29 cellular contexts compared by ENCODE assay signal in the genomic region with DNA sequence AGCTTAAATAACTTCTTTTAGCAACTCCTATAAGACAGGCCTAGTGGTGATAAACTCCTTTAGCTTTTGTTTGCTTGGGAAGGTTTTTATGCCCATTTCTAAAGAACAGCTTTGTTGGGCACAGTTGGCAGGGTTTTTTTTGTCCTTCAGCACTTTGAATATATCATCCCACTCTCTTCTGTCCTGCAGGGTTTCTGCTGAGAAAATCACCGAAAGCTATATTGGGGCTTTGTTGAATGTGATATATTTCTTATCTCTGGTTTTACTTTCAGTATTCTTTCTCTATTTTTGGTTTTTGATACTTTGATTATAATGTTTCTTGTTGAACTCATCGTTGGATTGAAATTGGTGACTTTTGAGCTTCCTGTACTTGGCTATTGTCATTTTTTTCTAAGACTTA.
"Had no signal": no experiment of that assay in that cellular context is flagged by ENCODE, and none has a peak within 500 bp of the region (broad histone marks: within the 10 kb centered on the region; RNA-seq: fewer than 3 reads in every experiment).

No MANE protein-coding gene starts in this region.

- H3K27ac ChIP-seq: stomach, suprapubic skin, testis, thoracic aorta, thyroid gland, tibial artery, tibial nerve, transverse colon, upper lobe of left lung, upper lobe of right lung, uterus, vagina had no signal

- H3K36me3 ChIP-seq: thyroid gland, transverse colon, upper lobe of left lung, upper lobe of right lung, uterus, vagina had no signal

- H3K27me3 Mint-ChIP-seq: stimulated activated memory B cell treated with anti-CD40 and anti-IgM and Interleukin-4, amounts not matched to agents 10 μg/mL and 1 μg/mL and 100 μg/mL, for 72 hours; stimulated activated naive B cell treated with anti-CD40 and anti-IgM and Interleukin-4, amounts not matched to agents 10 μg/mL and 1 μg/mL and 100 μg/mL, for 72 hours; stimulated activated naive CD8-positive, alpha-beta T cell treated with anti-CD3 and anti-CD28 coated beads, Interleukin-15, amount 100 ng/mL, for 72 hours; stimulated activated naive CD8-positive, alpha-beta T cell treated with anti-CD3 and anti-CD28 coated beads, Interleukin-15, Interleukin-2, amounts not matched to agents 100 ng/mL and 50 ng/mL, for 24 hours; type B pancreatic cell had no signal

- H3K9me3 Mint-ChIP-seq: stimulated activated memory B cell treated with anti-CD40 and anti-IgM and Interleukin-4, amounts not matched to agents 10 μg/mL and 1 μg/mL and 100 μg/mL, for 72 hours had no signal

- H3K4me1 ChIP-seq: stomach, suprapubic skin, testis, thyroid gland, tibial artery, tibial nerve, transverse colon, upper lobe of left lung, upper lobe of right lung, uterus, vagina had no signal

- H3K4me1 Mint-ChIP-seq: stimulated activated effector memory CD8-positive, alpha-beta T cell treated with anti-CD3 and anti-CD28 coated beads, Interleukin-12 subunit alpha, Interleukin-12 subunit beta, amount 100 ng/mL, for 72 hours; stimulated activated memory B cell treated with anti-CD40 and anti-IgM and Interleukin-4, amounts not matched to agents 10 μg/mL and 1 μg/mL and 100 μg/mL, for 72 hours; stimulated activated naive B cell treated with anti-CD40 and anti-IgM and Interleukin-4, amounts not matched to agents 10 μg/mL and 1 μg/mL and 100 μg/mL, for 72 hours; stimulated activated naive CD8-positive, alpha-beta T cell treated with anti-CD3 and anti-CD28 coated beads, Interleukin-15, amount 100 ng/mL, for 72 hours had no signal

- H3K9me3 ChIP-seq: suprapubic skin, testis, thoracic aorta, thyroid gland, transverse colon, upper lobe of right lung, uterus, vagina had no signal

- H3K4me3 ChIP-seq: stomach, suprapubic skin, testis, thoracic aorta, thyroid gland, tibial artery, tibial nerve, transverse colon, upper lobe of left lung, upper lobe of right lung, uterus, vagina had no signal

- ATAC-seq: stimulated activated effector memory CD8-positive, alpha-beta T cell treated with anti-CD3 and anti-CD28 coated beads, Interleukin-12 subunit alpha, Interleukin-12 subunit beta, amount 100 ng/mL, for 72 hours; stimulated activated memory B cell treated with anti-CD40 and anti-IgM and Interleukin-4, amounts not matched to agents 10 μg/mL and 1 μg/mL and 100 μg/mL, for 72 hours; stimulated activated naive B cell treated with anti-CD40 and anti-IgM and Interleukin-4, amounts not matched to agents 10 μg/mL and 1 μg/mL and 100 μg/mL, for 72 hours; stimulated activated naive CD8-positive, alpha-beta T cell treated with anti-CD3 and anti-CD28 coated beads, Interleukin-15, amount 100 ng/mL, for 72 hours; stimulated activated naive CD8-positive, alpha-beta T cell treated with anti-CD3 and anti-CD28 coated beads, Interleukin-15, Interleukin-2, amounts not matched to agents 100 U/mL and 50 U/mL, for 24 hours; upper lobe of right lung had no signal

- H3K36me3 Mint-ChIP-seq: stimulated activated effector memory CD8-positive, alpha-beta T cell treated with anti-CD3 and anti-CD28 coated beads, Interleukin-12 subunit alpha, Interleukin-12 subunit beta, amount 100 ng/mL, for 72 hours; type B pancreatic cell had no signal

- FAIRE-seq: urothelium cell line had no signal

- H3K4me3 Mint-ChIP-seq: stimulated activated effector memory CD8-positive, alpha-beta T cell treated with anti-CD3 and anti-CD28 coated beads, Interleukin-12 subunit alpha, Interleukin-12 subunit beta, amount 100 ng/mL, for 72 hours; stimulated activated memory B cell treated with anti-CD40 and anti-IgM and Interleukin-4, amounts not matched to agents 10 μg/mL and 1 μg/mL and 100 μg/mL, for 72 hours; stimulated activated naive B cell treated with anti-CD40 and anti-IgM and Interleukin-4, amounts not matched to agents 10 μg/mL and 1 μg/mL and 100 μg/mL, for 72 hours; stimulated activated naive CD8-positive, alpha-beta T cell treated with anti-CD3 and anti-CD28 coated beads, Interleukin-15, amount 100 ng/mL, for 72 hours; stimulated activated naive CD8-positive, alpha-beta T cell treated with anti-CD3 and anti-CD28 coated beads, Interleukin-15, Interleukin-2, amounts not matched to agents 100 ng/mL and 50 ng/mL, for 24 hours; type B pancreatic cell had no signal

- H3K27me3 ChIP-seq: stomach, suprapubic skin, testis, thyroid gland, tibial artery, tibial nerve, transverse colon, upper lobe of left lung, upper lobe of right lung, uterus, vagina had no signal

- H3K27ac Mint-ChIP-seq: stimulated activated effector memory CD8-positive, alpha-beta T cell treated with anti-CD3 and anti-CD28 coated beads, Interleukin-12 subunit alpha, Interleukin-12 subunit beta, amount 100 ng/mL, for 72 hours; stimulated activated memory B cell treated with anti-CD40 and anti-IgM and Interleukin-4, amounts not matched to agents 10 μg/mL and 1 μg/mL and 100 μg/mL, for 72 hours; stimulated activated naive B cell treated with anti-CD40 and anti-IgM and Interleukin-4, amounts not matched to agents 10 μg/mL and 1 μg/mL and 100 μg/mL, for 72 hours; stimulated activated naive CD8-positive, alpha-beta T cell treated with anti-CD3 and anti-CD28 coated beads, Interleukin-15, Interleukin-2, amounts not matched to agents 100 ng/mL and 50 ng/mL, for 24 hours; type B pancreatic cell had no signal

- DNase-seq: stimulated activated CD4-positive, alpha-beta T cell treated with anti-CD3 and anti-CD28 coated beads, Interleukin-2, amount 100 ng/mL, for 48 hours; stimulated activated CD4-positive, alpha-beta T cell treated with anti-CD3 and anti-CD28 coated beads, Interleukin-4, amount 100 ng/mL, for 1 hour; stimulated activated CD4-positive, alpha-beta T cell treated with anti-CD3 and anti-CD28 coated beads, Interleukin-4, amount 100 ng/mL, for 24 hours; stimulated activated CD4-positive, alpha-beta T cell treated with anti-CD3 and anti-CD28 coated beads, Interleukin-4, amount 100 ng/mL, for 4 hours; stimulated activated CD8-positive, alpha-beta memory T cell treated with anti-CD3 and anti-CD28 coated beads, Interleukin-4, amount 100 ng/mL, for 48 hours; stimulated activated naive B cell treated with anti-CD40 and anti-IgM and Interleukin-4, amounts not matched to agents 10 μg/mL and 1 μg/mL and 100 μg/mL, for 72 hours; stimulated activated naive CD4-positive, alpha-beta T cell; stimulated activated naive CD4-positive, alpha-beta T cell treated with Interleukin-2 at 50 U/mL for 16 hours; stimulated activated naive CD8-positive, alpha-beta T cell treated with anti-CD3 and anti-CD28 coated beads, Interleukin-15, amount 100 ng/mL, for 72 hours; stimulated activated naive CD8-positive, alpha-beta T cell treated with anti-CD3 and anti-CD28 coated beads, Interleukin-15, Interleukin-2, amounts not matched to agents 100 U/mL and 50 U/mL, for 24 hours; stomach; substantia nigra; testis; thyroid gland; tibial artery; transverse colon; trophoblast cell; upper lobe of left lung; upper lobe of right lung; uterus had no signal
